In the genomic region with DNA sequence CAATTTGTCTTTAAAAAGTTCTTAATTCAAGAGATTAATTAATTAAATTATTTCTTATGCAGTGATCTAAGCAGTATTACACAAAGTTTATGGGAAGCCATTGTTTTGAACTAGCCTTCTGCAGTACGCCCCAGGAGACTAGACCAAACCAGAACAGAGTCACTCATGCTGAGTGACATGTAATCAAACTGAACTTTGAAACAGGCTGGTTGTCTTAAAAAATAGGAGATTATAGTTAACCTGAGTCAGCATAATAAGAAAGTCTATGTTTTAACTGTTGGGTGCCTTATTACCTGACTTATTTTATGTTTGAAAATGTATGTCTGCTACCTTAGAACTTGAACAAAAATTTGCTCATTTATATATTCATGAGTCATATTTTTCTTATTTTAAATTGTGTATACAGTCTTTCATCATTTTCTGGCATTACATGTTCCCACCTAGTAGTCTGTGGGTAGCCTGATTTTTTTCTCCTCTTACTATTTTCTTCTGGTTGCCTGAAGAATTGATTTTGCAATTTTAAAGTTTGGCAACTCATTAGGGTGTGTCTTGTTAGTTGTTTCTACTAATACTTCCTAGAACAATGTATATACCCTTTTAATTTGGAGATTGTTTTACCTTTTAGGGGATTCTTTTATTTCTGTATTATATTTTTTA, we compare ENCODE assay signal across 27 cellular contexts.
"Had no signal": no experiment of that assay in that cellular context is flagged by ENCODE, and none has a peak within 500 bp of the region (broad histone marks: within the 10 kb centered on the region; RNA-seq: fewer than 3 reads in every experiment).

No MANE protein-coding gene starts in this region.

- FAIRE-seq: colon, TTC549 had no signal

- H3K27me3 ChIP-seq: esophagus muscularis mucosa, heart left ventricle, sigmoid colon, vagina had no signal

- H3K4me3 ChIP-seq: esophagus muscularis mucosa, heart left ventricle, sigmoid colon, thoracic aorta, vagina had no signal

- H3K9me3 Mint-ChIP-seq: activated CD4-positive, alpha-beta T cell treated with anti-CD3 and anti-CD28 coated beads, Interleukin-2, amount 10 ng/mL, durations not matched to agents 7 days and 5 days; activated CD8-positive, alpha-beta T cell treated with anti-CD3 and anti-CD28 coated beads for 36 hours; activated naive CD4-positive, alpha-beta T cell treated with anti-CD3 and anti-CD28 coated beads, Interleukin-2, amount 10 ng/mL, durations not matched to agents 7 days and 5 days; type B pancreatic cell had no signal

- DNase-seq: activated CD4-positive, alpha-beta T cell treated with anti-CD3 and anti-CD28 coated beads, Interleukin-2, amount 10 ng/mL, durations not matched to agents 7 days and 5 days; activated CD4-positive, CD25-positive, alpha-beta regulatory T cell treated with anti-CD3 and anti-CD28 coated beads, Interleukin-2, amount 50 U/mL, for 72 hours; activated CD8-positive, alpha-beta memory T cell treated with anti-CD3 and anti-CD28 coated beads, Interleukin-2, amount 10 ng/mL, durations not matched to agents 7 days and 5 days; activated CD8-positive, alpha-beta T cell treated with anti-CD3 and anti-CD28 coated beads for 36 hours; activated effector memory CD4-positive, alpha-beta T cell treated with anti-CD3 and anti-CD28 coated beads, Interleukin-2, amount 50 U/mL, for 16 hours; activated naive CD4-positive, alpha-beta T cell treated with anti-CD3 and anti-CD28 coated beads, Interleukin-2, amount 10 ng/mL, durations not matched to agents 7 days and 5 days; activated T-cell treated with anti-CD3 and anti-CD28 coated beads for 4 hours; anterior cingulate cortex; central memory CD4-positive, alpha-beta T cell; effector memory CD4-positive, alpha-beta T cell; heart left ventricle; islet precursor cell; left cardiac atrium; mesenchymal stem cell; occipital lobe; posterior cingulate gyrus; sigmoid colon; stimulated activated CD4-positive, alpha-beta T cell treated with anti-CD3 and anti-CD28 coated beads, Interleukin-4, amount 100 ng/mL, for 1 hour; stimulated activated naive CD4-positive, alpha-beta T cell treated with Interleukin-2 at 50 U/mL for 16 hours; WERI-Rb-1 had no signal

- ATAC-seq: activated CD8-positive, alpha-beta memory T cell treated with anti-CD3 and anti-CD28 coated beads, Interleukin-2, amount 10 ng/mL, durations not matched to agents 7 days and 5 days; activated CD8-positive, alpha-beta T cell treated with anti-CD3 and anti-CD28 coated beads for 36 hours; heart left ventricle; left cardiac atrium had no signal

- H3K4me3 Mint-ChIP-seq: activated CD4-positive, alpha-beta T cell treated with anti-CD3 and anti-CD28 coated beads, Interleukin-2, amount 10 ng/mL, durations not matched to agents 7 days and 5 days; activated CD8-positive, alpha-beta memory T cell treated with anti-CD3 and anti-CD28 coated beads, Interleukin-2, amount 10 ng/mL, durations not matched to agents 7 days and 5 days; activated CD8-positive, alpha-beta T cell treated with anti-CD3 and anti-CD28 coated beads for 36 hours; activated naive CD4-positive, alpha-beta T cell treated with anti-CD3 and anti-CD28 coated beads, Interleukin-2, amount 10 ng/mL, durations not matched to agents 7 days and 5 days; brain; type B pancreatic cell had no signal

- H3K4me1 ChIP-seq: esophagus muscularis mucosa, heart left ventricle, sigmoid colon, vagina had no signal

- H3K27ac ChIP-seq: esophagus muscularis mucosa, heart left ventricle, sigmoid colon, thoracic aorta, vagina, WERI-Rb-1 had no signal

- H3K27ac Mint-ChIP-seq: activated CD4-positive, alpha-beta T cell treated with anti-CD3 and anti-CD28 coated beads, Interleukin-2, amount 10 ng/mL, durations not matched to agents 7 days and 5 days; activated CD8-positive, alpha-beta memory T cell treated with anti-CD3 and anti-CD28 coated beads, Interleukin-2, amount 10 ng/mL, durations not matched to agents 7 days and 5 days; activated CD8-positive, alpha-beta T cell treated with anti-CD3 and anti-CD28 coated beads for 36 hours; activated naive CD4-positive, alpha-beta T cell treated with anti-CD3 and anti-CD28 coated beads, Interleukin-2, amount 10 ng/mL, durations not matched to agents 7 days and 5 days; brain; type B pancreatic cell had no signal

- H3K36me3 Mint-ChIP-seq: activated CD8-positive, alpha-beta memory T cell treated with anti-CD3 and anti-CD28 coated beads, Interleukin-2, amount 10 ng/mL, durations not matched to agents 7 days and 5 days; activated naive CD4-positive, alpha-beta T cell treated with anti-CD3 and anti-CD28 coated beads, Interleukin-2, amount 10 ng/mL, durations not matched to agents 7 days and 5 days; brain; type B pancreatic cell had no signal

- H3K9me3 ChIP-seq: esophagus muscularis mucosa, heart left ventricle, sigmoid colon, thoracic aorta, vagina had no signal

- H3K27me3 Mint-ChIP-seq: activated CD4-positive, alpha-beta T cell treated with anti-CD3 and anti-CD28 coated beads, Interleukin-2, amount 10 ng/mL, durations not matched to agents 7 days and 5 days; activated CD8-positive, alpha-beta memory T cell treated with anti-CD3 and anti-CD28 coated beads, Interleukin-2, amount 10 ng/mL, durations not matched to agents 7 days and 5 days; activated naive CD4-positive, alpha-beta T cell treated with anti-CD3 and anti-CD28 coated beads, Interleukin-2, amount 10 ng/mL, durations not matched to agents 7 days and 5 days; type B pancreatic cell had no signal

- H3K36me3 ChIP-seq: esophagus muscularis mucosa, heart left ventricle, sigmoid colon, thoracic aorta, vagina, WERI-Rb-1 had no signal

- H3K4me1 Mint-ChIP-seq: activated CD4-positive, alpha-beta T cell treated with anti-CD3 and anti-CD28 coated beads, Interleukin-2, amount 10 ng/mL, durations not matched to agents 7 days and 5 days; activated CD8-positive, alpha-beta memory T cell treated with anti-CD3 and anti-CD28 coated beads, Interleukin-2, amount 10 ng/mL, durations not matched to agents 7 days and 5 days; activated naive CD4-positive, alpha-beta T cell treated with anti-CD3 and anti-CD28 coated beads, Interleukin-2, amount 10 ng/mL, durations not matched to agents 7 days and 5 days had no signal
